In the genomic region with DNA sequence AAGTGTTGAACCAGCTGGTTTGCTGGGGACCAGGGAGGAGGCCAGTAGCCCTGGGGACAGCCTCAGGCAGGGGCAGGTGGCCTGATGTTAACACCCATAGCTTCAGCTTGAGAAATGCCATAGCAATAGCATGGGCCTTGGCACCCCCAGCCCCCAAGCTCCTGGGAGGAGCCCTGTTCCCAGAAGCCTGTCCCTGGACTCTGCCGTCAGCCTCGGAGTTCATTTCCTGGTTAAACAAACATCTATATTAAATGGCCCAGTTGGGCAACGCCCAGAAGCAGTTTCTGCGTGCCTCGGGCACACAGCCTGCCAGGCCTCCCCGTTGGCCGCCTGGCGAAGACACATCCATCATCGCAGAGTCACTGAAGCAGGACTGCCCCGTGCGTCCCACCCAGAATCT, we compare ENCODE assay signal across 11 cellular contexts. TPM values are rescaled to one million over a fixed set of nuclear protein-coding genes. Genes with fewer than 3 reads are reported as not detected.
DNase-seq lines count a peak whose midpoint lies in the region; ATAC-seq and TF ChIP-seq lines count a peak whose summit lies in the region.
"Had no signal": no experiment of that assay in that cellular context is flagged by ENCODE, and none has a peak within 500 bp of the region (broad histone marks: within the 10 kb centered on the region; RNA-seq: fewer than 3 reads in every experiment).

No MANE protein-coding gene starts in this region.

- H3K4me1 ChIP-seq in lower lobe of right lung (peaks cover 80% of the 10 kb centered on the region), uterus (no peaks in the 10 kb centered on the region)

- peak overlapping the region; percentile 54 for H3K27ac ChIP-seq in lower lobe of right lung
- H3K27ac ChIP-seq in uterus: peak overlapping the region; percentile 47 to 65

- H3K36me3 ChIP-seq in lower lobe of right lung (peaks cover 9% of the 10 kb centered on the region), uterus (no peaks in the 10 kb centered on the region)

- DNase-seq in activated effector memory CD4-positive, alpha-beta T cell treated with anti-CD3 and anti-CD28 coated beads, Interleukin-2, amount 50 U/mL, for 16 hours: peak; percentile 60
- DNase-seq in activated effector memory CD4-positive, alpha-beta T cell treated with Interleukin-2 at 50 U/mL for 16 hours: no peak
- peak; percentile 36 for DNase-seq in epithelial cell of esophagus (ENCODE audit: low read depth)
- peak; percentile 67 for DNase-seq in lower lobe of right lung
- peak; percentile 40 to 69 for DNase-seq in uterus
- DNase-seq in activated CD4-positive, CD25-positive, alpha-beta regulatory T cell treated with anti-CD3 and anti-CD28 coated beads, Interleukin-2, amount 50 U/mL, for 72 hours: no peak
- DNase-seq in HuH-7.5 (ENCODE audit: low spot score): no peak
- DNase-seq: activated CD4-positive, alpha-beta memory T cell treated with anti-CD3 and anti-CD28 coated beads for 36 hours; stimulated activated CD4-positive, alpha-beta T cell treated with anti-CD3 and anti-CD28 coated beads, Interleukin-15, amount 100 ng/mL, for 24 hours had no signal

- H3K27me3 ChIP-seq in lower lobe of right lung (ENCODE audit: low read depth) (no peaks in the 10 kb centered on the region), uterus (no peaks in the 10 kb centered on the region)

- ATAC-seq in lower lobe of right lung (peak; percentile 66 to 74), HG03378 (IDR thresholded peaks at IDR 0.05; ENCODE audit: unreplicated experiment) (no peak)

- TF ChIP-seq POLR2A in uterus (IDR thresholded peaks at IDR 0.05): no peak

- H3K4me3 ChIP-seq in epithelial cell of esophagus (ENCODE audit: low read length) (no peak overlapping the region), lower lobe of right lung (no peak overlapping the region), uterus (no peak overlapping the region)

- intact Hi-C loops in lower lobe of right lung (cut with DNase I) (no loop called here), uterus (cut with DNase I; ENCODE audit: low total_unique reads) (no loop called here)

- TF ChIP-seq CTCF in epithelial cell of esophagus (IDR thresholded peaks at IDR 0.05; ENCODE audit: insufficient read depth, low read depth, low read length, missing control alignments) (no peak), lower lobe of right lung (IDR thresholded peaks at IDR 0.05) (no peak), uterus (IDR thresholded peaks at IDR 0.05) (no peak)

- H3K9me3 ChIP-seq in lower lobe of right lung (no peaks in the 10 kb centered on the region), uterus (no peaks in the 10 kb centered on the region)

RNA-seq across cellular contexts. Expression of gene FGD5, which starts 58.2 kb away (rescaled TPM):
- total RNA-seq in lower lobe of right lung: 85.0 TPM
- 10 to 100 TPM in 3 of 4 donors, 1 to 10 TPM in 1; 10.0 to 66.8 (median 19.2) TPM for total RNA-seq in uterus
- total RNA-seq: B cell had no signal

Comparison
In these comparisons a context has a peak if more than half of its experiments do, and no peak if none do; other contexts are left out.
1. DNase-seq: peak in activated effector memory CD4-positive, alpha-beta T cell treated with anti-CD3 and anti-CD28 coated beads, Interleukin-2, amount 50 U/mL, for 16 hours (single experiment), epithelial cell of esophagus (single experiment), lower lobe of right lung (single experiment) and uterus (2 of 2); none in activated effector memory CD4-positive, alpha-beta T cell treated with Interleukin-2 at 50 U/mL for 16 hours (single experiment), activated CD4-positive, CD25-positive, alpha-beta regulatory T cell treated with anti-CD3 and anti-CD28 coated beads, Interleukin-2, amount 50 U/mL, for 72 hours (single experiment) and HuH-7.5 (single experiment).